In genomic region chr1:19504796-19505693, GRCh38 we compare ENCODE assay signal across 9 cellular contexts. TPM values are rescaled to one million over a fixed set of nuclear protein-coding genes. Genes with fewer than 3 reads are reported as not detected.
DNase-seq lines count a peak whose midpoint lies in the region; ATAC-seq, FAIRE-seq and TF ChIP-seq lines count a peak whose summit lies in the region.
"Had no signal": no experiment of that assay in that cellular context is flagged by ENCODE, and none has a peak within 500 bp of the region (broad histone marks: within the 10 kb centered on the region; RNA-seq: fewer than 3 reads in every experiment).

No MANE protein-coding gene starts in this region.

- no peak for TF ChIP-seq RAD21 in HepG2 (CRISPR knock-in tag; IDR thresholded peaks at IDR 0.05)

- BruUV-seq in HepG2 (replicated peaks; lab: Mats Ljungman, UMichigan), result no TSS peak

- H3K4me3 ChIP-seq in HepG2 (replicated peaks in 1 of 3; ENCODE audit: insufficient read depth in 1 of 3, low read depth in 2 of 3, low read length in 3 of 3) (no peak overlapping the region), thoracic aorta (no peak overlapping the region)

- H2AFZ ChIP-seq in HepG2 (ENCODE audit: low read length), result no peak overlapping the region

- POLR2A ChIA-PET in HepG2 (lab: Yijun Ruan, JAX), result no interaction called here

- no peak for TF ChIP-seq POLR2A in HepG2 (IDR thresholded peaks at IDR 0.05; ENCODE audit: insufficient read depth in 1 of 2, low read depth in 2 of 2, low read length in 2 of 2)

- no peak for TF ChIP-seq CTCF in HepG2 (CRISPR knock-in tag; IDR thresholded peaks at IDR 0.05)
- no peak for TF ChIP-seq CTCF in thoracic aorta (IDR thresholded peaks at IDR 0.05)
- no peak for TF ChIP-seq CTCF in foreskin keratinocyte (conservative IDR thresholded peaks at IDR 0.05)

- H3K4me1 ChIP-seq in HepG2 (ENCODE audit: insufficient read depth, low read length), result peaks cover 27% of the 10 kb centered on the region
- H3K4me1 ChIP-seq in thoracic aorta (ENCODE audit: control insufficient read depth in 1 of 2, low read depth in 2 of 2), result peaks cover 0 to 16% of the 10 kb centered on the region in 2 donors
- no peaks in the 10 kb centered on the region for H3K4me1 ChIP-seq in foreskin keratinocyte

- H3K9ac ChIP-seq in HepG2 (ENCODE audit: insufficient read depth, low read depth, low read length), result no peak overlapping the region

- intact Hi-C loops in HepG2 (cut with micrococcal nuclease; ENCODE audit: unreplicated experiment), result no loop called here

- no peaks in the 10 kb centered on the region for H3K9me3 ChIP-seq in HepG2 (ENCODE audit: low read length)
- no peaks in the 10 kb centered on the region for H3K9me3 ChIP-seq in thoracic aorta

- DNase-seq in LHCN-M2 (ENCODE audit: low read depth), result peak; percentile 57
- DNase-seq in astrocyte of the hippocampus (ENCODE audit: low read depth, low spot score), result peak; percentile 88
- no peak for DNase-seq in HepG2 (ENCODE audit: low spot score)
- no peak for DNase-seq in thoracic aorta (ENCODE audit: low spot score)
- no peak for DNase-seq in NOMO-1 treated with DMSO at 0.1 percent for 48 hours (lab: John Stamatoyannopoulos, UW; ENCODE audit: unreplicated experiment)
- no peak for DNase-seq in DMS153 (lab: John Stamatoyannopoulos, UW)
- DNase-seq in NK-92 (lab: John Stamatoyannopoulos, UW; ENCODE audit: unreplicated experiment), result no peak
- no peak for DNase-seq in foreskin keratinocyte
- DNase-seq: NCI-H774 had no signal

- no peaks in the 10 kb centered on the region for H4K20me1 ChIP-seq in HepG2 (ENCODE audit: insufficient read depth, low read length)

- H3K79me2 ChIP-seq in HepG2 (ENCODE audit: insufficient read depth, low read length), result no peaks in the 10 kb centered on the region

- WGBS in HepG2 (ENCODE audit: low lambda C conversion rate), result 4% methylated on average over 6 of the region's 6 CpGs

- no peak for TF ChIP-seq EP300 in HepG2 (IDR thresholded peaks at IDR 0.05; ENCODE audit: low read depth in 2 of 2, low read length in 2 of 2)
- no peak for TF ChIP-seq EP300 in HepG2 (CRISPR knock-in tag; IDR thresholded peaks at IDR 0.05; ENCODE audit: borderline replicate concordance)

- no peak for FAIRE-seq in HepG2 (lab: Jason Lieb, UNC)

- no peak for ATAC-seq in HepG2
- peak; percentile 76 for ATAC-seq in thoracic aorta (ENCODE audit: insufficient number of reproducible peaks, low FRiP score, low read depth)
- no peak for ATAC-seq in foreskin keratinocyte

- in situ Hi-C loops in HepG2 (cut with HindIII; ENCODE audit: extremely low pct_ligation_motif_present, low pct_unique_long_range_greater_than_20kb), result no loop called here

- H3K27ac ChIP-seq in HepG2 (ENCODE audit: extremely low read length, insufficient read depth, low read length) (no peak overlapping the region), thoracic aorta (peak overlapping the region; percentile 26 to 46), foreskin keratinocyte (no peak overlapping the region)

- H3K4me2 ChIP-seq in HepG2 (ENCODE audit: low read depth, low read length), result no peak overlapping the region

- CTCF ChIA-PET in HepG2 (lab: Yijun Ruan, JAX; ENCODE audit: low intra/inter-chr PET ratio, low total read pairs), result no interaction called here

- no peaks in the 10 kb centered on the region for H3K36me3 ChIP-seq in HepG2 (replicated peaks in 1 of 2; ENCODE audit: control insufficient read depth in 1 of 2, insufficient read depth in 2 of 2, low read length in 2 of 2)
- no peaks in the 10 kb centered on the region for H3K36me3 ChIP-seq in thoracic aorta

- H3K27me3 ChIP-seq in HepG2 (ENCODE audit: control insufficient read depth in 1 of 2, insufficient read depth in 2 of 2, low read length in 2 of 2) (no peaks in the 10 kb centered on the region; a peak in 1 of 5 replicates), thoracic aorta (replicated peaks; ENCODE audit: insufficient read depth) (peaks cover 3% of the 10 kb centered on the region), foreskin keratinocyte (peaks cover 24% of the 10 kb centered on the region)

TF ChIP-seq in HepG2, 621 proteins besides CTCF, POLR2A, EP300 and RAD21:
- 0 out of 2 replicates have a peak, but pooled peaks have one; percentile 18 for TF ChIP-seq ZNF263 (CRISPR knock-in tag; IDR thresholded peaks at IDR 0.05)
- TF ChIP-seq ZNF138 (CRISPR knock-in tag; IDR thresholded peaks at IDR 0.05; ENCODE audit: low read depth), result no peak
- TF ChIP-seq NR2F6 (IDR thresholded peaks at IDR 0.05), result peak; percentile 62; the same call in 1 of the 2 replicates
- TF ChIP-seq NR2F6 (CRISPR knock-in tag; IDR thresholded peaks at IDR 0.05), result no peak
- TF ChIP-seq ZNF550 (CRISPR knock-in tag; IDR thresholded peaks at IDR 0.05; ENCODE audit: borderline replicate concordance), result no peak
- TF ChIP-seq ARNT2 (CRISPR knock-in tag; IDR thresholded peaks at IDR 0.05; ENCODE audit: low read depth), result no peak
- no peak for TF ChIP-seq TEAD3 (CRISPR knock-in tag; optimal IDR thresholded peaks at IDR 0.05; ENCODE audit: borderline replicate concordance)
- TF ChIP-seq TEAD2 (CRISPR knock-in tag; IDR thresholded peaks at IDR 0.05), result no peak

RNA-seq across cellular contexts. Expression of gene CAPZB, which starts 19.7 kb away (rescaled TPM):
- total RNA-seq in LHCN-M2 (2014; rRNA removed) (97.1 and 134 TPM in 2 replicates), HepG2 (2016; rRNA removed; fragmentation: Illumina TruSeq; extraction: Trizol) (58.9 and 84.1 TPM in 2 replicates), thoracic aorta (100 to 1,000 TPM; 119 to 174 TPM), foreskin keratinocyte (181 and 196 TPM in 2 replicates)
- 454 TPM for polyA plus RNA-seq in LHCN-M2 (2012)
- 24.5 and 25.6 TPM in 2 replicates for total RNA-seq in HepG2 (2016; cell fraction: cytosol; rRNA removed; fragmentation: Illumina TruSeq; extraction: Trizol; ENCODE audit: low read depth)
- 61.9 and 68.4 TPM in 2 replicates for total RNA-seq in HepG2 (2016; cell fraction: insoluble cytoplasmic fraction; rRNA removed; fragmentation: Illumina TruSeq; extraction: Trizol)
- 41.5 and 44.2 TPM in 2 replicates for total RNA-seq in HepG2 (2016; cell fraction: membrane; rRNA removed; fragmentation: Illumina TruSeq; extraction: Trizol)
- total RNA-seq in HepG2 (2016; cell fraction: nucleus; rRNA removed; fragmentation: Illumina TruSeq; extraction: Trizol), result 33.6 and 37.1 TPM in 2 replicates
- polyA plus RNA-seq in HepG2 (2011; rRNA removed) (68.8 and 76.9 TPM in 2 replicates), foreskin keratinocyte (285 and 303 TPM in 2 replicates)
- polyA plus RNA-seq in HepG2 (2011; cell fraction: cytosol; rRNA removed), result 107 and 113 TPM in 2 replicates
- polyA plus RNA-seq in HepG2 (2011; cell fraction: nucleus; rRNA removed), result 34.6 and 35.9 TPM in 2 replicates
- polyA plus RNA-seq in HepG2 (2012), result 142 and 153 TPM in 2 replicates
- 87.3 and 97.7 TPM in 2 replicates for polyA plus RNA-seq in HepG2 (2016; cell fraction: cytosol; fragmentation: Illumina TruSeq; extraction: Trizol; ENCODE audit: low read depth)
- polyA plus RNA-seq in HepG2 (2016; cell fraction: insoluble cytoplasmic fraction; fragmentation: Illumina TruSeq; extraction: Trizol; ENCODE audit: low read depth), result 211 and 248 TPM in 2 replicates
- 103 and 116 TPM in 2 replicates for polyA plus RNA-seq in HepG2 (2016; cell fraction: membrane; fragmentation: Illumina TruSeq; extraction: Trizol; ENCODE audit: low read depth)
- 131 and 139 TPM in 2 replicates for polyA plus RNA-seq in HepG2 (2016; cell fraction: nucleus; fragmentation: Illumina TruSeq; extraction: Trizol; ENCODE audit: insufficient read depth, low read depth)
- 37.1 and 54.9 TPM in 2 replicates for polyA minus RNA-seq in HepG2 (2011; rRNA and poly(A)+ RNA removed; ENCODE audit: low replicate concordance)
- polyA minus RNA-seq in HepG2 (2011; cell fraction: cytosol; rRNA and poly(A)+ RNA removed), result 49.6 and 56.8 TPM in 2 replicates
- 19.3 and 21.5 TPM in 2 replicates for polyA minus RNA-seq in HepG2 (2011; cell fraction: nucleus; rRNA and poly(A)+ RNA removed)

Comparison
In these comparisons a context has a peak if more than half of its experiments do, and no peak if none do; other contexts are left out.
1. DNase-seq: peak in LHCN-M2 (single experiment) and astrocyte of the hippocampus (single experiment); none in HepG2 (single experiment), thoracic aorta (single experiment), NOMO-1 treated with DMSO at 0.1 percent for 48 hours (single experiment), DMS153 (single experiment), NK-92 (single experiment) and foreskin keratinocyte (0 of 2).
2. H3K27ac ChIP-seq: peak in thoracic aorta (2 of 2); none in HepG2 (single experiment) and foreskin keratinocyte (single experiment).